In genomic region chr6:161493731-161494130, GRCh38 we compare ENCODE assay signal across 24 cellular contexts.
"Had no signal": no experiment of that assay in that cellular context is flagged by ENCODE, and none has a peak within 500 bp of the region (broad histone marks: within the 10 kb centered on the region; RNA-seq: fewer than 3 reads in every experiment).

No MANE protein-coding gene starts in this region.

- H3K4me3 ChIP-seq: adrenal gland, body of pancreas, esophagus muscularis mucosa had no signal

- DNase-seq: activated CD4-positive, alpha-beta memory T cell treated with anti-CD3 and anti-CD28 coated beads for 36 hours; activated CD4-positive, alpha-beta T cell treated with anti-CD3 and anti-CD28 coated beads for 36 hours; activated CD4-positive, alpha-beta T cell treated with anti-CD3 and anti-CD28 coated beads, Interleukin-2, amount 10 ng/mL, durations not matched to agents 24 days and 14 days; activated CD4-positive, CD25-positive, alpha-beta regulatory T cell; activated CD4-positive, CD25-positive, alpha-beta regulatory T cell treated with anti-CD3 and anti-CD28 coated beads, Interleukin-2, amount 50 U/mL, for 72 hours; activated CD8-positive, alpha-beta memory T cell treated with anti-CD3 and anti-CD28 coated beads, Interleukin-2, amount 10 ng/mL, durations not matched to agents 7 days and 5 days; activated CD8-positive, alpha-beta memory T cell treated with anti-CD3 and anti-CD28 coated beads, Interleukin-2, amount 50 U/mL, for 4 hours; activated CD8-positive, alpha-beta T cell treated with anti-CD3 and anti-CD28 coated beads, Interleukin-2, amount 10 ng/mL, durations not matched to agents 7 days and 5 days; activated effector memory CD4-positive, alpha-beta T cell treated with anti-CD3 and anti-CD28 coated beads, Interleukin-2, amount 50 U/mL, for 16 hours; activated naive CD4-positive, alpha-beta T cell treated with anti-CD3 and anti-CD28 coated beads for 36 hours; activated naive CD8-positive, alpha-beta T cell treated with anti-CD3 and anti-CD28 coated beads for 36 hours; activated naive CD8-positive, alpha-beta T cell treated with anti-CD3 and anti-CD28 coated beads, Interleukin-2, amount 50 U/mL, for 24 hours; activated T-cell treated with anti-CD3 and anti-CD28 coated beads, Interleukin-2, amount 50 U/mL, for 1 hour; activated T-cell treated with anti-CD3 and anti-CD28 coated beads, Interleukin-2, amount 50 U/mL, for 48 hours; adrenal gland; aorta; body of pancreas; cortex of kidney; dermis blood vessel endothelial cell; effector CD4-positive, alpha-beta T cell; effector memory CD8-positive, alpha-beta T cell; erythroblast; T-helper 2 cell had no signal
